ENCODE assay signal across 8 cellular contexts in genomic region chr6:26175428-26176181, GRCh38.
DNase-seq lines count a peak whose midpoint lies in the region; ATAC-seq, FAIRE-seq and TF ChIP-seq lines count a peak whose summit lies in the region.

No MANE protein-coding gene starts in this region.

- H3K27me3 ChIP-seq in OCI-LY1 (ENCODE audit: insufficient read depth, low read length) (no peaks in the 10 kb centered on the region), kidney epithelial cell (ENCODE audit: control insufficient read depth, insufficient read depth, low read length) (no peaks in the 10 kb centered on the region), thoracic aorta (replicated peaks; ENCODE audit: insufficient read depth) (no peaks in the 10 kb centered on the region)

- DNase-seq in COLO668 (lab: John Stamatoyannopoulos, UW; ENCODE audit: unreplicated experiment) (peak; percentile 7), H54 (ENCODE audit: insufficient read length, low spot score) (no peak), amniotic stem cell (lab: John Stamatoyannopoulos, UW) (peak; percentile 10), kidney epithelial cell (ENCODE audit: low read depth) (no peak), thoracic aorta (ENCODE audit: low spot score) (no peak)

- H3K27ac ChIP-seq in OCI-LY1 (ENCODE audit: low read depth, low read length, poor library complexity, severe bottlenecking), result no peak overlapping the region
- H3K27ac ChIP-seq in thoracic aorta, result no peak overlapping the region

- peak; percentile 78 for TF ChIP-seq CTCF in OCI-LY1 (IDR thresholded peaks at IDR 0.05; ENCODE audit: low read length)
- peak; percentile 72 for TF ChIP-seq CTCF in kidney epithelial cell (IDR thresholded peaks at IDR 0.05; ENCODE audit: insufficient read depth, low read length, poor library complexity, severe bottlenecking)
- TF ChIP-seq CTCF in thoracic aorta (IDR thresholded peaks at IDR 0.05), result peak; percentile 63

- no peak overlapping the region for H2AFZ ChIP-seq in OCI-LY1 (ENCODE audit: low read length)

- no peaks in the 10 kb centered on the region for H3K36me3 ChIP-seq in OCI-LY1 (ENCODE audit: insufficient read depth, low read length)
- no peaks in the 10 kb centered on the region for H3K36me3 ChIP-seq in kidney epithelial cell (ENCODE audit: control insufficient read depth, insufficient read depth, low read length)
- no peaks in the 10 kb centered on the region for H3K36me3 ChIP-seq in thoracic aorta

- H3K9me2 ChIP-seq in OCI-LY1 (ENCODE audit: low read depth, low read length), result no peaks in the 10 kb centered on the region

- peak; percentile 68 for FAIRE-seq in H54 (lab: Jason Lieb, UNC)

- H3F3A ChIP-seq in OCI-LY1 (ENCODE audit: insufficient read depth, low read length), result 0 out of 2 replicates have a peak, but pooled peaks cover 5% of the 10 kb centered on the region

- peaks cover 40% of the 10 kb centered on the region for H3K4me1 ChIP-seq in OCI-LY1 (ENCODE audit: insufficient read depth, low read length, severe bottlenecking)
- H3K4me1 ChIP-seq in thoracic aorta (ENCODE audit: control insufficient read depth in 1 of 2, low read depth in 2 of 2), result peaks cover 3 to 7% of the 10 kb centered on the region in 2 donors

- H4K20me1 ChIP-seq in OCI-LY1 (ENCODE audit: insufficient read depth, low read length), result no peaks in the 10 kb centered on the region

- H3K4me2 ChIP-seq in OCI-LY1 (ENCODE audit: low read length), result no peak overlapping the region; the same call in 1 of the 2 replicates

- H3K9ac ChIP-seq in OCI-LY1 (ENCODE audit: low read length), result peak overlapping the region; percentile 4; the same call in 1 of the 2 replicates

- no peak for TF ChIP-seq POLR2A in H54 (IDR thresholded peaks at IDR 0.05; ENCODE audit: low read depth, low read length)

- H3K4me3 ChIP-seq in OCI-LY1 (ENCODE audit: low read depth, low read length, poor library complexity, severe bottlenecking) (no peak overlapping the region), kidney epithelial cell (ENCODE audit: low read depth, low read length) (no peak overlapping the region), thoracic aorta (no peak overlapping the region)

- no peak for ATAC-seq in thoracic aorta (ENCODE audit: insufficient number of reproducible peaks, low FRiP score, low read depth)
- ATAC-seq in GM21825 (IDR thresholded peaks at IDR 0.05; ENCODE audit: unreplicated experiment), result no peak
- no peak for ATAC-seq in HG03565 (IDR thresholded peaks at IDR 0.05; ENCODE audit: unreplicated experiment)

- H3K9me3 ChIP-seq in OCI-LY1 (ENCODE audit: low read length), result no peaks in the 10 kb centered on the region
- no peaks in the 10 kb centered on the region for H3K9me3 ChIP-seq in thoracic aorta

- no peaks in the 10 kb centered on the region for H3K79me2 ChIP-seq in OCI-LY1 (ENCODE audit: insufficient read depth, low read length)

Comparison
In these comparisons a context has a peak if more than half of its experiments do, and no peak if none do; other contexts are left out.
1. DNase-seq: peak in COLO668 (single experiment) and amniotic stem cell (single experiment); none in H54 (single experiment), kidney epithelial cell (single experiment) and thoracic aorta (single experiment).
2. Peak in every context shown above with its lines, with median percentiles within 50 percentile points of each other: CTCF ChIP-seq.